ENCODE assay signal across 40 cellular contexts in the genomic region with DNA sequence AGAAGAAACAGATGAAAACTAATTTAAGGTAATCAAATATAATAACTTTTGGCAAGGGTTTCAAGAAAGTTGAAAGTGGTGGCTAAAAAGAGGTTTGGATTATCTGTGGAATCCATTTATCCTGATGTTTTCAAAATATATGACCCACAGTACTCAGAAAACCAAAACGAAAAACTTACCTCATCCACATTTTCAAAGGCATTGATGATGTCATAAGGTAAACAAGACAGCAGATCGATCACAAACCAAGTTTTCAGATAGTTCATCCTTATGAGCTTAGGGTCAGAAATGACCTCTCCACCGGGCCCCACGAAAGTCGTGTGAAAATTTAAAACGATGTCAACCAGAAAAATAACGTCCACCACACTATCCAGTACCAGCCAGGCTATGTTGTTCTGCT.
"Had no signal": no experiment of that assay in that cellular context is flagged by ENCODE, and none has a peak within 500 bp of the region (broad histone marks: within the 10 kb centered on the region; RNA-seq: fewer than 3 reads in every experiment).

No MANE protein-coding gene starts in this region.

- FAIRE-seq: astrocyte had no signal

- H3K36me3 ChIP-seq: adrenal gland, ascending aorta, brain microvascular endothelial cell, breast epithelium, cardiac muscle cell had no signal

- DNase-seq: activated effector memory CD4-positive, alpha-beta T cell treated with anti-CD3 and anti-CD28 coated beads, Interleukin-2, amount 50 U/mL, for 16 hours; activated effector memory CD4-positive, alpha-beta T cell treated with Interleukin-2 at 50 U/mL for 16 hours; activated gamma-delta T cell; activated gamma-delta T cell treated with Interleukin-2 at 50 U/mL for 16 hours; activated naive CD4-positive, alpha-beta T cell; activated naive CD4-positive, alpha-beta T cell treated with anti-CD3 and anti-CD28 coated beads for 36 hours; activated naive CD4-positive, alpha-beta T cell treated with anti-CD3 and anti-CD28 coated beads, Interleukin-2, amount 10 ng/mL, durations not matched to agents 7 days and 5 days; activated naive CD4-positive, alpha-beta T cell treated with anti-CD3 and anti-CD28 coated beads, Interleukin-2, amount 50 U/mL, for 16 hours; activated naive CD4-positive, alpha-beta T cell treated with Interleukin-2 at 50 U/mL for 16 hours; activated naive CD8-positive, alpha-beta T cell treated with anti-CD3 and anti-CD28 coated beads for 36 hours; activated naive CD8-positive, alpha-beta T cell treated with anti-CD3 and anti-CD28 coated beads, Interleukin-2, amount 10 ng/mL, durations not matched to agents 7 days and 5 days; activated naive CD8-positive, alpha-beta T cell treated with anti-CD3 and anti-CD28 coated beads, Interleukin-2, amount 50 U/mL, for 24 hours; activated T-cell treated with anti-CD3 and anti-CD28 coated beads for 4 hours; activated T-cell treated with anti-CD3 and anti-CD28 coated beads, Interleukin-2, amount 50 U/mL, for 1 hour; activated T-cell treated with anti-CD3 and anti-CD28 coated beads, Interleukin-2, amount 50 U/mL, for 24 hours; activated T-cell treated with anti-CD3 and anti-CD28 coated beads, Interleukin-2, amount 50 U/mL, for 4 hours; activated T-cell treated with anti-CD3 and anti-CD28 coated beads, Interleukin-2, amount 50 U/mL, for 48 hours; activated T-cell treated with anti-CD3 and anti-CD28 coated beads, Interleukin-2, amount 50 U/mL, for 72 hours; adrenal gland; amniotic stem cell; amygdala; anterior cingulate cortex; aorta; body of pancreas; brain microvascular endothelial cell; caudate nucleus; central memory CD4-positive, alpha-beta T cell; cerebellar nuclear complex had no signal

- H3K4me3 Mint-ChIP-seq: activated naive CD4-positive, alpha-beta T cell treated with anti-CD3 and anti-CD28 coated beads for 36 hours; activated naive CD4-positive, alpha-beta T cell treated with anti-CD3 and anti-CD28 coated beads, Interleukin-2, amount 10 ng/mL, durations not matched to agents 7 days and 5 days; activated naive CD4-positive, alpha-beta T cell treated with anti-CD3 and anti-CD28 coated beads, Interleukin-2, amount 50 U/mL, for 24 hours; activated naive CD8-positive, alpha-beta T cell; activated naive CD8-positive, alpha-beta T cell treated with anti-CD3 and anti-CD28 coated beads for 36 hours; activated naive CD8-positive, alpha-beta T cell treated with anti-CD3 and anti-CD28 coated beads, Interleukin-2, amount 10 ng/mL, durations not matched to agents 7 days and 5 days; activated naive CD8-positive, alpha-beta T cell treated with anti-CD3 and anti-CD28 coated beads, Interleukin-2, amount 50 U/mL, for 24 hours; activated T-cell treated with anti-CD3 and anti-CD28 coated beads, Interleukin-2, amount 50 U/mL, for 24 hours; activated T-cell treated with anti-CD3 and anti-CD28 coated beads, Interleukin-2, amount 50 U/mL, for 4 hours; activated T-cell treated with anti-CD3 and anti-CD28 coated beads, Interleukin-2, amount 50 U/mL, for 72 hours; activated T-helper 1 cell treated with anti-CD3 and anti-CD28 coated beads, Interleukin-12 subunit alpha, Interleukin-12 subunit beta, Interleukin-2, Interleukin-4 antibody, amounts not matched to agents 30 ng/mL and 10 ng/mL and 1 ng/mL, durations not matched to agents 14 hours and 24 hours and 36 hours; activated T-helper 17 cell treated with anti-CD3 and anti-CD28 coated beads, Interleukin-2, amount 50 U/mL, for 72 hours; brain; central memory CD8-positive, alpha-beta T cell had no signal

- ATAC-seq: activated naive CD4-positive, alpha-beta T cell treated with anti-CD3 and anti-CD28 coated beads, Interleukin-2, amount 50 U/mL, for 72 hours; activated naive CD8-positive, alpha-beta T cell treated with anti-CD3 and anti-CD28 coated beads, Interleukin-2, amount 50 U/mL, for 24 hours; activated T-cell treated with anti-CD3 and anti-CD28 coated beads, Interleukin-2, amount 50 U/mL, for 4 hours; activated T-cell treated with anti-CD3 and anti-CD28 coated beads, Interleukin-2, amount 50 U/mL, for 72 hours; activated T-helper 17 cell treated with anti-CD3 and anti-CD28 coated beads, Interleukin-2, amount 50 U/mL, for 72 hours; body of pancreas had no signal

- H3K9me3 Mint-ChIP-seq: activated naive CD4-positive, alpha-beta T cell treated with anti-CD3 and anti-CD28 coated beads, Interleukin-2, amount 10 ng/mL, durations not matched to agents 7 days and 5 days; activated naive CD4-positive, alpha-beta T cell treated with anti-CD3 and anti-CD28 coated beads, Interleukin-2, amount 50 U/mL, for 24 hours; activated naive CD8-positive, alpha-beta T cell treated with anti-CD3 and anti-CD28 coated beads for 36 hours; activated naive CD8-positive, alpha-beta T cell treated with anti-CD3 and anti-CD28 coated beads, Interleukin-2, amount 10 ng/mL, durations not matched to agents 7 days and 5 days; activated T-cell treated with anti-CD3 and anti-CD28 coated beads, Interleukin-2, amount 50 U/mL, for 24 hours; central memory CD8-positive, alpha-beta T cell had no signal

- H3K27ac ChIP-seq: adrenal gland, ascending aorta, body of pancreas, brain microvascular endothelial cell, breast epithelium, cardiac muscle cell had no signal

- H3K4me3 ChIP-seq: adrenal gland, ascending aorta, body of pancreas, breast epithelium, cardiac muscle cell had no signal

- H3K4me1 Mint-ChIP-seq: activated naive CD4-positive, alpha-beta T cell treated with anti-CD3 and anti-CD28 coated beads, Interleukin-2, amount 10 ng/mL, durations not matched to agents 7 days and 5 days; activated naive CD4-positive, alpha-beta T cell treated with anti-CD3 and anti-CD28 coated beads, Interleukin-2, amount 50 U/mL, for 24 hours; activated naive CD8-positive, alpha-beta T cell treated with anti-CD3 and anti-CD28 coated beads for 36 hours; activated naive CD8-positive, alpha-beta T cell treated with anti-CD3 and anti-CD28 coated beads, Interleukin-2, amount 10 ng/mL, durations not matched to agents 7 days and 5 days; activated naive CD8-positive, alpha-beta T cell treated with anti-CD3 and anti-CD28 coated beads, Interleukin-2, amount 50 U/mL, for 24 hours; activated T-helper 17 cell treated with anti-CD3 and anti-CD28 coated beads, Interleukin-2, amount 50 U/mL, for 72 hours; brain; central memory CD8-positive, alpha-beta T cell had no signal

- H3K27ac Mint-ChIP-seq: activated naive CD4-positive, alpha-beta T cell treated with anti-CD3 and anti-CD28 coated beads for 36 hours; activated naive CD4-positive, alpha-beta T cell treated with anti-CD3 and anti-CD28 coated beads, Interleukin-2, amount 10 ng/mL, durations not matched to agents 7 days and 5 days; activated naive CD4-positive, alpha-beta T cell treated with anti-CD3 and anti-CD28 coated beads, Interleukin-2, amount 50 U/mL, for 24 hours; activated naive CD4-positive, alpha-beta T cell treated with anti-CD3 and anti-CD28 coated beads, Interleukin-2, amount 50 U/mL, for 72 hours; activated naive CD8-positive, alpha-beta T cell; activated naive CD8-positive, alpha-beta T cell treated with anti-CD3 and anti-CD28 coated beads for 36 hours; activated naive CD8-positive, alpha-beta T cell treated with anti-CD3 and anti-CD28 coated beads, Interleukin-2, amount 10 ng/mL, durations not matched to agents 7 days and 5 days; activated naive CD8-positive, alpha-beta T cell treated with anti-CD3 and anti-CD28 coated beads, Interleukin-2, amount 50 U/mL, for 24 hours; activated T-cell treated with anti-CD3 and anti-CD28 coated beads, Interleukin-2, amount 50 U/mL, for 24 hours; activated T-cell treated with anti-CD3 and anti-CD28 coated beads, Interleukin-2, amount 50 U/mL, for 72 hours; activated T-helper 1 cell treated with anti-CD3 and anti-CD28 coated beads, Interleukin-12 subunit alpha, Interleukin-12 subunit beta, Interleukin-2, Interleukin-4 antibody, amounts not matched to agents 30 ng/mL and 10 ng/mL and 1 ng/mL, durations not matched to agents 14 hours and 24 hours and 36 hours; activated T-helper 17 cell treated with anti-CD3 and anti-CD28 coated beads, Interleukin-2, amount 50 U/mL, for 72 hours; activated T-helper 2 cell treated with anti-CD3 and anti-CD28 coated beads, Interferon-gamma antibody, Interleukin-2, Interleukin-4, amounts not matched to agents 10 μg/mL and 5 μg/mL and 100 μg/mL, durations not matched to agents 14 hours and 24 hours and 36 hours; brain had no signal

- H3K9me3 ChIP-seq: adrenal gland, ascending aorta, body of pancreas, breast epithelium had no signal

- H3K36me3 Mint-ChIP-seq: activated naive CD4-positive, alpha-beta T cell treated with anti-CD3 and anti-CD28 coated beads, Interleukin-2, amount 10 ng/mL, durations not matched to agents 7 days and 5 days; activated naive CD4-positive, alpha-beta T cell treated with anti-CD3 and anti-CD28 coated beads, Interleukin-2, amount 50 U/mL, for 24 hours; activated naive CD4-positive, alpha-beta T cell treated with anti-CD3 and anti-CD28 coated beads, Interleukin-2, amount 50 U/mL, for 72 hours; activated naive CD8-positive, alpha-beta T cell; activated naive CD8-positive, alpha-beta T cell treated with anti-CD3 and anti-CD28 coated beads for 36 hours; activated naive CD8-positive, alpha-beta T cell treated with anti-CD3 and anti-CD28 coated beads, Interleukin-2, amount 10 ng/mL, durations not matched to agents 7 days and 5 days; brain had no signal

- H3K27me3 Mint-ChIP-seq: activated naive CD4-positive, alpha-beta T cell treated with anti-CD3 and anti-CD28 coated beads, Interleukin-2, amount 10 ng/mL, durations not matched to agents 7 days and 5 days; activated naive CD4-positive, alpha-beta T cell treated with anti-CD3 and anti-CD28 coated beads, Interleukin-2, amount 50 U/mL, for 24 hours; activated naive CD8-positive, alpha-beta T cell; activated naive CD8-positive, alpha-beta T cell treated with anti-CD3 and anti-CD28 coated beads, Interleukin-2, amount 10 ng/mL, durations not matched to agents 7 days and 5 days; activated naive CD8-positive, alpha-beta T cell treated with anti-CD3 and anti-CD28 coated beads, Interleukin-2, amount 50 U/mL, for 24 hours; activated T-cell treated with anti-CD3 and anti-CD28 coated beads, Interleukin-2, amount 50 U/mL, for 24 hours; activated T-helper 17 cell treated with anti-CD3 and anti-CD28 coated beads, Interleukin-2, amount 50 U/mL, for 72 hours; central memory CD8-positive, alpha-beta T cell had no signal

- H3K4me1 ChIP-seq: adrenal gland, ascending aorta, body of pancreas, breast epithelium had no signal

- H3K27me3 ChIP-seq: adrenal gland, ascending aorta, body of pancreas, brain microvascular endothelial cell, breast epithelium, cardiac muscle cell had no signal
